Comparison of ENCODE assay signal across 8 cellular contexts in genomic region chr11:75400110-75400865, GRCh38. TPM values are rescaled to one million over a fixed set of nuclear protein-coding genes. Genes with fewer than 3 reads are reported as not detected.
DNase-seq lines count a peak whose midpoint lies in the region; ATAC-seq, FAIRE-seq and TF ChIP-seq lines count a peak whose summit lies in the region.

No MANE protein-coding gene starts in this region.

- H3K4me1 ChIP-seq in A549, result peaks cover 39% of the 10 kb centered on the region
- peaks cover 9% of the 10 kb centered on the region for H3K4me1 ChIP-seq in HUES48 (ENCODE audit: control insufficient read depth, insufficient read depth, low read length)
- peaks cover 0 to 31% (median 23%) of the 10 kb centered on the region in 4 donors for H3K4me1 ChIP-seq in sigmoid colon

- peak overlapping the region; percentile 99 for H3K9ac ChIP-seq in HUES48 (ENCODE audit: low read depth, low read length)

- no peaks in the 10 kb centered on the region for H3K27me3 Mint-ChIP-seq in activated naive CD8-positive, alpha-beta T cell

- DNase-seq in A549 (ENCODE audit: low read depth in 1 of 2, low spot score in 1 of 2) (no peak), left ventricle myocardium superior (no peak), sigmoid colon (no peak), ACHN (no peak)

- POLR2A ChIA-PET in A549 (lab: Yijun Ruan, JAX), result interaction anchor here (0.6 to 1.8 kb wide), 6 partner anchors 8 to 975 kb away, joined by 3 to 7 read pairs (median 4); no protein-coding TSS in a partner anchor

- peaks cover 39% of the 10 kb centered on the region for H3K4me1 Mint-ChIP-seq in activated naive CD8-positive, alpha-beta T cell (ENCODE audit: low read depth)

- 1% methylated on average over 13 of the region's 13 CpGs for WGBS in A549 (ENCODE audit: missing lambda C conversion rate)
- 2 to 8% methylated on average over 13 of the region's 13 CpGs for WGBS in sigmoid colon, 2 donors

- H3K4me3 Mint-ChIP-seq in activated naive CD8-positive, alpha-beta T cell, result peak overlapping the region; percentile 100

- H3K27me3 ChIP-seq in HUES48 (ENCODE audit: control insufficient read depth, insufficient read depth, low read length) (no peaks in the 10 kb centered on the region), sigmoid colon (no peaks in the 10 kb centered on the region)

- H3K36me3 ChIP-seq in HUES48 (ENCODE audit: control insufficient read depth, insufficient read depth, low read length) (peaks cover 51% of the 10 kb centered on the region), sigmoid colon (peaks cover 0 to 46% (median 35%) of the 10 kb centered on the region in 4 donors)

- H3K27ac ChIP-seq in A549 (peak overlapping the region; percentile 90 to 93), HUES48 (ENCODE audit: low read depth, low read length) (peak overlapping the region; percentile 92), sigmoid colon (peak overlapping the region; percentile 86 to 91 (median 90))

- H3K27ac Mint-ChIP-seq in activated naive CD8-positive, alpha-beta T cell, result peak overlapping the region; percentile 98

- no peak for TF ChIP-seq EP300 in A549 (IDR thresholded peaks at IDR 0.05)
- no peak for TF ChIP-seq EP300 in sigmoid colon (IDR thresholded peaks at IDR 0.05)

- TF ChIP-seq CTCF in A549 (IDR thresholded peaks at IDR 0.05), result no peak
- TF ChIP-seq CTCF in sigmoid colon (IDR thresholded peaks at IDR 0.05), result no peak

- H3K36me3 Mint-ChIP-seq in activated naive CD8-positive, alpha-beta T cell, result peaks cover 26% of the 10 kb centered on the region

- TF ChIP-seq POLR2A in A549 (IDR thresholded peaks at IDR 0.05; ENCODE audit: low read length) (no peak), sigmoid colon (IDR thresholded peaks at IDR 0.05) (no peak)

- ATAC-seq in A549 (peak; percentile 14 to 32; a peak in 3 of 6 replicates), left ventricle myocardium superior (peak; percentile 6), HG02798 (IDR thresholded peaks at IDR 0.05; ENCODE audit: poor library complexity, unreplicated experiment) (no peak), HG03571 (IDR thresholded peaks at IDR 0.05; ENCODE audit: unreplicated experiment) (no peak)

- H3K4me3 ChIP-seq in A549, result peak overlapping the region; percentile 77
- peak overlapping the region; percentile 98 for H3K4me3 ChIP-seq in HUES48 (ENCODE audit: low read depth, low read length)
- peak overlapping the region; percentile 51 to 72 (median 66) for H3K4me3 ChIP-seq in sigmoid colon

- no peak for FAIRE-seq in A549 (lab: Jason Lieb, UNC)

- intact Hi-C loops in left ventricle myocardium superior (cut with micrococcal nuclease), result no loop called here
- intact Hi-C loops in sigmoid colon (cut with DNase I), result no loop called here

- H3K4me2 ChIP-seq in A549, result peak overlapping the region; percentile 94

- in situ Hi-C loops in ACHN (cut with HindIII; ENCODE audit: low pct_ligation_motif_present, low pct_unique_long_range_greater_than_20kb, low sequenced_read_pairs), result no loop called here

- no peaks in the 10 kb centered on the region for H3K9me3 Mint-ChIP-seq in activated naive CD8-positive, alpha-beta T cell (ENCODE audit: low read depth)

- CTCF ChIA-PET in A549 (lab: Yijun Ruan, JAX), result interaction anchor here (0.6 to 13.3 kb wide), 10 partner anchors 8 to 987 kb away, joined by 3 to 231 read pairs (median 3); no protein-coding TSS in a partner anchor

- no peak for TF ChIP-seq RAD21 in A549 (conservative IDR thresholded peaks at IDR 0.05 in 1 of 2, IDR thresholded peaks at IDR 0.05 in 1 of 2)

- H3K9me3 ChIP-seq in A549 (no peaks in the 10 kb centered on the region), HUES48 (ENCODE audit: control insufficient read depth, insufficient read depth, low read length) (no peaks in the 10 kb centered on the region), sigmoid colon (no peaks in the 10 kb centered on the region)

TF ChIP-seq in A549, 52 proteins besides CTCF, POLR2A, EP300 and RAD21:
- TF ChIP-seq RNF2 (IDR thresholded peaks at IDR 0.05; ENCODE audit: borderline replicate concordance, low read depth), result no peak
- no peak for TF ChIP-seq HOXB5 (CRISPR knock-in tag; IDR thresholded peaks at IDR 0.05)

RNA-seq across cellular contexts. Expression of gene RPS3, which starts 1.0 kb away (rescaled TPM):
- polyA plus RNA-seq in A549 (2011; rRNA removed) (2,571 and 3,468 TPM in 2 replicates), A549 (2017; fragmentation: RNase III; extraction: RNeasy Plus Mini Kit Qiagen cat#74134 plus additional on column Dnase treatment) (3,458 to 3,978 TPM (median 3,544 TPM) in 3 replicates), sigmoid colon (1,000 to 10,000 TPM; 2,814 to 4,083 (median 3,267) TPM)
- polyA plus RNA-seq in A549 (2012; cell fraction: cytosol; rRNA removed), result 3,252 and 4,158 TPM in 2 replicates
- 1,461 and 2,420 TPM in 2 replicates for polyA plus RNA-seq in A549 (2012; cell fraction: nucleus; rRNA removed)
- polyA minus RNA-seq in A549 (2011; rRNA and poly(A)+ RNA removed), result 1,439 and 1,839 TPM in 2 replicates
- total RNA-seq in left ventricle myocardium superior (874 TPM), sigmoid colon (1,000 to 10,000 TPM in 3 of 4 donors, 100 to 1,000 TPM in 1; 967 to 2,377 (median 1,713) TPM)

RNA-seq across cellular contexts. Expression of gene KLHL35, which starts 32.7 kb away (rescaled TPM):
- polyA plus RNA-seq in A549 (2011; rRNA removed) (1.0 and 1.7 TPM in 2 replicates), A549 (2017; fragmentation: RNase III; extraction: RNeasy Plus Mini Kit Qiagen cat#74134 plus additional on column Dnase treatment) (0.56 to 0.72 TPM (median 0.69 TPM) in 3 replicates), sigmoid colon (under 1 TPM in 1 of 3 donors, not detected in 2; 0.41 TPM)
- 1.5 and 1.6 TPM in 2 replicates for polyA plus RNA-seq in A549 (2012; cell fraction: cytosol; rRNA removed)
- 2.8 and 3.3 TPM in 2 replicates for polyA plus RNA-seq in A549 (2012; cell fraction: nucleus; rRNA removed)
- 0.73 and 1.2 TPM in 2 replicates for polyA minus RNA-seq in A549 (2011; rRNA and poly(A)+ RNA removed)
- total RNA-seq in left ventricle myocardium superior (0.89 TPM), sigmoid colon (1 to 10 TPM in 1 of 4 donors, under 1 TPM in 1, not detected in 2; 0.81 to 1.1 TPM)

RNA-seq across cellular contexts. Expression of gene ARRB1, which starts 48.8 kb away (rescaled TPM):
- polyA plus RNA-seq in A549 (2011; rRNA removed), result 14.3 and 18.1 TPM in 2 replicates
- polyA plus RNA-seq in A549 (2012; cell fraction: cytosol; rRNA removed), result 4.8 TPM in 2 replicates
- polyA plus RNA-seq in A549 (2012; cell fraction: nucleus; rRNA removed), result 3.8 and 5.0 TPM in 2 replicates
- 4.9 to 8.4 TPM (median 6.8 TPM) in 3 replicates for polyA plus RNA-seq in A549 (2017; fragmentation: RNase III; extraction: RNeasy Plus Mini Kit Qiagen cat#74134 plus additional on column Dnase treatment)
- 54.8 and 57.9 TPM in 2 replicates for polyA minus RNA-seq in A549 (2011; rRNA and poly(A)+ RNA removed)
- 26.5 TPM for total RNA-seq in left ventricle myocardium superior
- 10 to 100 TPM; 38.5 to 96.7 (median 55.2) TPM for total RNA-seq in sigmoid colon
- polyA plus RNA-seq in sigmoid colon, result 10 to 100 TPM; 24.0 to 45.6 (median 32.4) TPM

Comparison
In these comparisons a context has a peak if more than half of its experiments do, and no peak if none do; other contexts are left out.
1. ATAC-seq: peak in A549 (2 of 2) and left ventricle myocardium superior (single experiment); none in HG02798 (single experiment) and HG03571 (single experiment).
2. Peak in every context shown above with its lines, with median percentiles within 50 percentile points of each other: H3K27ac ChIP-seq and H3K4me3 ChIP-seq.